8 cellular contexts compared by ENCODE assay signal in the genomic region with DNA sequence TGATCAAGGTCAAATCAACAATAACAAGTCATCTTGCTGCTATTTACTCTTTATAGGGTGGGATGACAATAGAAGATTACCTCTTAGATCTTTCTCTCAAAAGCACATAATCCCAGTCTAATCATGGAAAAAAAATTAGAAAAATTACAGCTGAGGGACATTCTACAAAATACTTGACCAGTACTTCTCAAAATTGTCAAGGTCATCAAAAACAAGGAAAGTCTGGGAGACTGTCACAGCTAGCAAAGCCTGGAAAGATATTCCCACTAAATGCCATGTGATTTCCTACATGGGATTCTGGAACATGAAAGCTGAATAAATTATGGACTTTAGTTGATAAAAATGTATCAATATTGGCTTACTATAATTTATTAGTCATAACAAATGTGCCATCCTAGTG.
"Had no signal": no experiment of that assay in that cellular context is flagged by ENCODE, and none has a peak within 500 bp of the region (broad histone marks: within the 10 kb centered on the region; RNA-seq: fewer than 3 reads in every experiment).

No MANE protein-coding gene starts in this region.

- DNase-seq: GM23248, GOT3, H7, HFFc6, KG1 had no signal

- H3K27ac ChIP-seq: GM23248, HL-60 had no signal

- H3K4me1 ChIP-seq: HAP-1 had no signal

- H3K9ac ChIP-seq: GM23248 had no signal

- H3K4me3 ChIP-seq: GM23248, HAP-1 had no signal

- H3K9me3 ChIP-seq: HAP-1 had no signal

- H3K36me3 ChIP-seq: HAP-1 had no signal

- ATAC-seq: HCT116 had no signal

- H2AFZ ChIP-seq: GM23248 had no signal
